In the genomic region with DNA sequence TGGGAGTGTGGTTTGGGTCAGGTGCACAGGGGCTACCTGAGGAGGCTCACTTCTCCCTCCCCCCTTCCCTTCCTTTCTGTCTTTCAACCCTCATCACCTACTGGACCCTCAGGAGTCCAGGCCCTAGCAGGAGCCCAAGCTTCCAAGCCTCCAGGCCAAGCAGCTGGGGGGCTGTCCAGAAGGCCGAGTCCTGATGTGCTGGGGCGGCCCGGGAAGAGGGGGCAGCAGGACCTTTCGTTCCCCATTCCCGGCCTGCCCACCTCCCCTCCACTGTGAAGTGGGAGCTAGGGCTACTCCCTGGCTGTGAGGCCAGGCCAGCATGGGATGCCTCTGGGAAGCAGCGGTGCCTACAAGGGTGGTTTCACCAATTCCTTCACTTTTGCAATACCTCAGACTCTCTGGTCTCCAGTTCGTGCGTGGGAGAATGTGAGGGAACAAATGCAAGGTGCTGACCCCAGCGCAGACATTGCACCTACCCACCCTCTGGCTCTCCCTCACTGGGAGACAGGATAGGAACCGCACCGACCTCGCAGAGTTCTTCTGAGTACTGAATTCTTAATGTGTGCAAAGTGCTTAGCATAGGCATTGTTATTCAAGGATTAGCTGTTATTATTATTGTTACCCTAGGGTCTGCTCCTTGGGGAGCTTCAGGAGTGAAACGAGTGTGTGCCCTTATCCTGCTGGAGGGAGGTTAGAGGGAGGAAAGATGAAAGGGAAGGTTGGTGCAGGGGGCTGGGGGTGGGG, we compare ENCODE assay signal across 13 cellular contexts. TPM values are rescaled to one million over a fixed set of nuclear protein-coding genes. Genes with fewer than 3 reads are reported as not detected.
DNase-seq lines count a peak whose midpoint lies in the region; ATAC-seq and TF ChIP-seq lines count a peak whose summit lies in the region.
"Had no signal": no experiment of that assay in that cellular context is flagged by ENCODE, and none has a peak within 500 bp of the region (broad histone marks: within the 10 kb centered on the region; RNA-seq: fewer than 3 reads in every experiment).

No MANE protein-coding gene starts in this region.

- no peak for TF ChIP-seq EP300 in neural cell (conservative IDR thresholded peaks at IDR 0.05; ENCODE audit: poor library complexity, severe bottlenecking)
- no peak for TF ChIP-seq EP300 in upper lobe of left lung (IDR thresholded peaks at IDR 0.05)

- no peak overlapping the region for H2AFZ ChIP-seq in neural cell (ENCODE audit: low read depth, low read length)

- H3K4me2 ChIP-seq in neural cell (ENCODE audit: low read length): peak overlapping the region; percentile 26
- H3K4me2 ChIP-seq: SK-N-SH had no signal

- ATAC-seq in Right ventricle myocardium superior (ENCODE audit: poor library complexity) (no peak), upper lobe of left lung (ENCODE audit: low FRiP score in 2 of 2) (no peak)

- H3K4me3 ChIP-seq in cardiac muscle cell (peak overlapping the region; percentile 98), epithelial cell of esophagus (ENCODE audit: low read length) (peak overlapping the region; percentile 45), neural cell (ENCODE audit: low read length) (peak overlapping the region; percentile 81), upper lobe of left lung (peak overlapping the region in 2 of 4 donors; percentile 78 to 85)

- peak overlapping the region; percentile 8 for H3K9ac ChIP-seq in neural cell (ENCODE audit: low read length)
- H3K9ac ChIP-seq: SK-N-SH had no signal

- intact Hi-C loops in Right ventricle myocardium superior (cut with DNase I): no loop called here

- H3K27ac ChIP-seq in cardiac muscle cell (peak overlapping the region; percentile 80), neural cell (ENCODE audit: low read length) (no peak overlapping the region), upper lobe of left lung (peak overlapping the region; percentile 44 to 86 (median 74))

- DNase-seq in cardiac muscle cell (ENCODE audit: low read depth in 1 of 2, low spot score in 1 of 2): no peak
- DNase-seq in Right ventricle myocardium superior: no peak
- no peak for DNase-seq in epithelial cell of esophagus (ENCODE audit: low read depth)
- DNase-seq in upper lobe of left lung: peak; percentile 18 to 46
- no peak for DNase-seq in T-helper 2 cell
- DNase-seq in DMS153 treated with DMSO at 0.1 percent for 48 hours (lab: John Stamatoyannopoulos, UW; ENCODE audit: unreplicated experiment): no peak
- no peak for DNase-seq in DMS114 treated with DMSO at 0.1 percent for 48 hours (lab: John Stamatoyannopoulos, UW; ENCODE audit: unreplicated experiment)
- DNase-seq: activated CD4-positive, alpha-beta T cell treated with anti-CD3 and anti-CD28 coated beads for 4 hours; NCI-H1092 treated with DMSO at 0.1 percent for 48 hours; NCI-H69; SK-N-SH; stimulated activated CD4-positive, alpha-beta T cell treated with anti-CD3 and anti-CD28 coated beads, Interleukin-1b, Interleukin-23, amount 100 ng/mL, for 48 hours had no signal

- no peaks in the 10 kb centered on the region for H3K9me2 ChIP-seq in neural cell (ENCODE audit: insufficient read depth, low read length)
- H3K9me2 ChIP-seq: SK-N-SH had no signal

- no peak for TF ChIP-seq RAD21 in neural cell (conservative IDR thresholded peaks at IDR 0.05)

- TF ChIP-seq POLR2A in upper lobe of left lung (IDR thresholded peaks at IDR 0.05): no peak

- 64 to 81% methylated on average over 12 to 13 of the region's 13 CpGs for WGBS in upper lobe of left lung, 2 donors

- no peaks in the 10 kb centered on the region for H3F3A ChIP-seq in neural cell (ENCODE audit: insufficient read depth, low read length, poor library complexity, severe bottlenecking)

- H3K4me1 ChIP-seq in cardiac muscle cell (ENCODE audit: low read depth) (peaks cover 50% of the 10 kb centered on the region), upper lobe of left lung (peaks cover 44 to 79% (median 63%) of the 10 kb centered on the region in 4 donors)

- H3K27me3 ChIP-seq in cardiac muscle cell (no peaks in the 10 kb centered on the region), neural cell (ENCODE audit: insufficient read depth, low read depth, low read length) (peaks cover 14% of the 10 kb centered on the region), upper lobe of left lung (no peaks in the 10 kb centered on the region)

- no peaks in the 10 kb centered on the region for H4K20me1 ChIP-seq in neural cell (ENCODE audit: insufficient read depth)

- peaks cover 51% of the 10 kb centered on the region for H3K79me2 ChIP-seq in neural cell (replicated peaks; ENCODE audit: insufficient read depth, low read length)

- H3K9me3 ChIP-seq in cardiac muscle cell (ENCODE audit: low read depth) (no peaks in the 10 kb centered on the region), neural cell (ENCODE audit: low read length) (no peaks in the 10 kb centered on the region), upper lobe of left lung (no peaks in the 10 kb centered on the region)
- H3K9me3 ChIP-seq: SK-N-SH had no signal

- H3K36me3 ChIP-seq in cardiac muscle cell: no peaks in the 10 kb centered on the region
- H3K36me3 ChIP-seq in neural cell (ENCODE audit: insufficient read depth, low read length): no peaks in the 10 kb centered on the region
- H3K36me3 ChIP-seq in upper lobe of left lung: no peaks in the 10 kb centered on the region

- TF ChIP-seq CTCF in cardiac muscle cell (IDR thresholded peaks at IDR 0.05; ENCODE audit: low read depth, low read length): no peak
- TF ChIP-seq CTCF in epithelial cell of esophagus (IDR thresholded peaks at IDR 0.05; ENCODE audit: insufficient read depth, low read depth, low read length, missing control alignments): no peak
- TF ChIP-seq CTCF in neural cell (IDR thresholded peaks at IDR 0.05; ENCODE audit: poor library complexity, severe bottlenecking): no peak
- no peak for TF ChIP-seq CTCF in upper lobe of left lung (IDR thresholded peaks at IDR 0.05)

TF ChIP-seq in neural cell, 6 proteins besides CTCF, POLR2A, EP300 and RAD21:
- TF ChIP-seq, protein P1, sequence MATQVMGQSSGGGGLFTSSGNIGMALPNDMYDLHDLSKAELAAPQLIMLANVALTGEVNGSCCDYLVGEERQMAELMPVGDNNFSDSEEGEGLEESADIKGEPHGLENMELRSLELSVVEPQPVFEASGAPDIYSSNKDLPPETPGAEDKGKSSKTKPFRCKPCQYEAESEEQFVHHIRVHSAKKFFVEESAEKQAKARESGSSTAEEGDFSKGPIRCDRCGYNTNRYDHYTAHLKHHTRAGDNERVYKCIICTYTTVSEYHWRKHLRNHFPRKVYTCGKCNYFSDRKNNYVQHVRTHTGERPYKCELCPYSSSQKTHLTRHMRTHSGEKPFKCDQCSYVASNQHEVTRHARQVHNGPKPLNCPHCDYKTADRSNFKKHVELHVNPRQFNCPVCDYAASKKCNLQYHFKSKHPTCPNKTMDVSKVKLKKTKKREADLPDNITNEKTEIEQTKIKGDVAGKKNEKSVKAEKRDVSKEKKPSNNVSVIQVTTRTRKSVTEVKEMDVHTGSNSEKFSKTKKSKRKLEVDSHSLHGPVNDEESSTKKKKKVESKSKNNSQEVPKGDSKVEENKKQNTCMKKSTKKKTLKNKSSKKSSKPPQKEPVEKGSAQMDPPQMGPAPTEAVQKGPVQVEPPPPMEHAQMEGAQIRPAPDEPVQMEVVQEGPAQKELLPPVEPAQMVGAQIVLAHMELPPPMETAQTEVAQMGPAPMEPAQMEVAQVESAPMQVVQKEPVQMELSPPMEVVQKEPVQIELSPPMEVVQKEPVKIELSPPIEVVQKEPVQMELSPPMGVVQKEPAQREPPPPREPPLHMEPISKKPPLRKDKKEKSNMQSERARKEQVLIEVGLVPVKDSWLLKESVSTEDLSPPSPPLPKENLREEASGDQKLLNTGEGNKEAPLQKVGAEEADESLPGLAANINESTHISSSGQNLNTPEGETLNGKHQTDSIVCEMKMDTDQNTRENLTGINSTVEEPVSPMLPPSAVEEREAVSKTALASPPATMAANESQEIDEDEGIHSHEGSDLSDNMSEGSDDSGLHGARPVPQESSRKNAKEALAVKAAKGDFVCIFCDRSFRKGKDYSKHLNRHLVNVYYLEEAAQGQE (IDR thresholded peaks at IDR 0.05; ENCODE audit: borderline replicate concordance): no peak
- TF ChIP-seq POLR2AphosphoS5 (IDR thresholded peaks at IDR 0.05): no peak

RNA-seq across cellular contexts. Expression of gene EPHB3, which starts 2.5 kb away (rescaled TPM):
- 132 and 170 TPM in 2 replicates for total RNA-seq in cardiac muscle cell
- polyA plus RNA-seq in cardiac muscle cell: 142 and 206 TPM in 2 replicates
- 2.2 TPM for total RNA-seq in Right ventricle myocardium superior
- polyA plus RNA-seq in neural cell: 4.3 and 5.9 TPM in 2 replicates
- polyA minus RNA-seq in neural cell: 6.6 and 8.1 TPM in 2 replicates
- total RNA-seq in upper lobe of left lung: 1 to 10 TPM; 3.1 to 10.0 (median 7.2) TPM

Comparison
In these comparisons a context has a peak if more than half of its experiments do, and no peak if none do; other contexts are left out.
1. RNA of gene EPHB3, which starts 2.5 kb away (total RNA-seq): 132 to 170 TPM in cardiac muscle cell; 3.1 to 10.0 TPM in upper lobe of left lung and 2.2 TPM in Right ventricle myocardium superior (single experiment); every median in the first group is over 10 times any median in the second.
2. DNase-seq: peak in upper lobe of left lung (2 of 2); none in cardiac muscle cell (0 of 2), Right ventricle myocardium superior (single experiment), epithelial cell of esophagus (single experiment), T-helper 2 cell (0 of 5), DMS153 treated with DMSO at 0.1 percent for 48 hours (single experiment) and DMS114 treated with DMSO at 0.1 percent for 48 hours (single experiment).